2 cellular contexts compared by ENCODE assay signal in the genomic region with DNA sequence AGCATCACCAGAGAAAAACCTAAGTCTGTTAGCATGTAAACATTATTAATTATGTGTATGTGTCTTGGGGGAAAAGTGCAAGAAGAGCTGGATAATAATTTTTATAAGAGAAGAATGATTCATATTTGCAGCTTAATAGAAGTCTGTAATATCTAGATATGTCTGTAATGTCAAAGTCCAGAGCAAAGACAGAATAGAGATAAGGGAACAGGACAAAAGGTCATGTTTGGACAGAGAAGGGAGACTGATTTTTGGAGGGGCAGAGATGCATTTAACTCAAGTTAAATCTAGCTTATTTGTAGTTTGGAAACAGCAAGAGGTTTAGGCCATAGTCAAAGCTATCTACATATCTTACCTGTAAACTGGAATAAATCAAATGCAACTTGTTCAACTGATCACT.
TF ChIP-seq lines count a peak whose summit lies in the region.

No MANE protein-coding gene starts in this region.

TF ChIP-seq in HepG2, 621 proteins besides CTCF, POLR2A, EP300 and RAD21 (continued from another document):
- TF ChIP-seq, protein P1, sequence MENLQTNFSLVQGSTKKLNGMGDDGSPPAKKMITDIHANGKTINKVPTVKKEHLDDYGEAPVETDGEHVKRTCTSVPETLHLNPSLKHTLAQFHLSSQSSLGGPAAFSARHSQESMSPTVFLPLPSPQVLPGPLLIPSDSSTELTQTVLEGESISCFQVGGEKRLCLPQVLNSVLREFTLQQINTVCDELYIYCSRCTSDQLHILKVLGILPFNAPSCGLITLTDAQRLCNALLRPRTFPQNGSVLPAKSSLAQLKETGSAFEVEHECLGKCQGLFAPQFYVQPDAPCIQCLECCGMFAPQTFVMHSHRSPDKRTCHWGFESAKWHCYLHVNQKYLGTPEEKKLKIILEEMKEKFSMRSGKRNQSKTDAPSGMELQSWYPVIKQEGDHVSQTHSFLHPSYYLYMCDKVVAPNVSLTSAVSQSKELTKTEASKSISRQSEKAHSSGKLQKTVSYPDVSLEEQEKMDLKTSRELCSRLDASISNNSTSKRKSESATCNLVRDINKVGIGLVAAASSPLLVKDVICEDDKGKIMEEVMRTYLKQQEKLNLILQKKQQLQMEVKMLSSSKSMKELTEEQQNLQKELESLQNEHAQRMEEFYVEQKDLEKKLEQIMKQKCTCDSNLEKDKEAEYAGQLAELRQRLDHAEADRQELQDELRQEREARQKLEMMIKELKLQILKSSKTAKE (CRISPR knock-in tag; IDR thresholded peaks at IDR 0.05; ENCODE audit: borderline replicate concordance) = no peak
- TF ChIP-seq ZNF564 (CRISPR knock-in tag; IDR thresholded peaks at IDR 0.05) = no peak
- TF ChIP-seq ZNF605 (CRISPR knock-in tag; IDR thresholded peaks at IDR 0.05) = no peak
- TF ChIP-seq EZH2 (conservative IDR thresholded peaks at IDR 0.05; ENCODE audit: low read depth, low read length) = no peak
- TF ChIP-seq NAIF1 (CRISPR knock-in tag; IDR thresholded peaks at IDR 0.05; ENCODE audit: borderline replicate concordance) = no peak
- no peak for TF ChIP-seq ZNF354B (CRISPR knock-in tag; IDR thresholded peaks at IDR 0.05)
- TF ChIP-seq, protein P2, sequence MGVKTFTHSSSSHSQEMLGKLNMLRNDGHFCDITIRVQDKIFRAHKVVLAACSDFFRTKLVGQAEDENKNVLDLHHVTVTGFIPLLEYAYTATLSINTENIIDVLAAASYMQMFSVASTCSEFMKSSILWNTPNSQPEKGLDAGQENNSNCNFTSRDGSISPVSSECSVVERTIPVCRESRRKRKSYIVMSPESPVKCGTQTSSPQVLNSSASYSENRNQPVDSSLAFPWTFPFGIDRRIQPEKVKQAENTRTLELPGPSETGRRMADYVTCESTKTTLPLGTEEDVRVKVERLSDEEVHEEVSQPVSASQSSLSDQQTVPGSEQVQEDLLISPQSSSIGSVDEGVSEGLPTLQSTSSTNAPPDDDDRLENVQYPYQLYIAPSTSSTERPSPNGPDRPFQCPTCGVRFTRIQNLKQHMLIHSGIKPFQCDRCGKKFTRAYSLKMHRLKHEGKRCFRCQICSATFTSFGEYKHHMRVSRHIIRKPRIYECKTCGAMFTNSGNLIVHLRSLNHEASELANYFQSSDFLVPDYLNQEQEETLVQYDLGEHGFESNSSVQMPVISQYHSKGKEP (CRISPR knock-in tag; IDR thresholded peaks at IDR 0.05) = no peak
- TF ChIP-seq DBP (CRISPR knock-in tag; IDR thresholded peaks at IDR 0.05; ENCODE audit: not compliant biosample characterization) = no peak
- TF ChIP-seq ZNF850 (CRISPR knock-in tag; conservative IDR thresholded peaks at IDR 0.05) = no peak
- TF ChIP-seq ZNF207 (IDR thresholded peaks at IDR 0.05; ENCODE audit: borderline replicate concordance) = no peak
- TF ChIP-seq, protein P3, sequence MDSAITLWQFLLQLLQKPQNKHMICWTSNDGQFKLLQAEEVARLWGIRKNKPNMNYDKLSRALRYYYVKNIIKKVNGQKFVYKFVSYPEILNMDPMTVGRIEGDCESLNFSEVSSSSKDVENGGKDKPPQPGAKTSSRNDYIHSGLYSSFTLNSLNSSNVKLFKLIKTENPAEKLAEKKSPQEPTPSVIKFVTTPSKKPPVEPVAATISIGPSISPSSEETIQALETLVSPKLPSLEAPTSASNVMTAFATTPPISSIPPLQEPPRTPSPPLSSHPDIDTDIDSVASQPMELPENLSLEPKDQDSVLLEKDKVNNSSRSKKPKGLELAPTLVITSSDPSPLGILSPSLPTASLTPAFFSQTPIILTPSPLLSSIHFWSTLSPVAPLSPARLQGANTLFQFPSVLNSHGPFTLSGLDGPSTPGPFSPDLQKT (CRISPR knock-in tag; IDR thresholded peaks at IDR 0.05; ENCODE audit: borderline replicate concordance) = no peak
- TF ChIP-seq, protein P4, sequence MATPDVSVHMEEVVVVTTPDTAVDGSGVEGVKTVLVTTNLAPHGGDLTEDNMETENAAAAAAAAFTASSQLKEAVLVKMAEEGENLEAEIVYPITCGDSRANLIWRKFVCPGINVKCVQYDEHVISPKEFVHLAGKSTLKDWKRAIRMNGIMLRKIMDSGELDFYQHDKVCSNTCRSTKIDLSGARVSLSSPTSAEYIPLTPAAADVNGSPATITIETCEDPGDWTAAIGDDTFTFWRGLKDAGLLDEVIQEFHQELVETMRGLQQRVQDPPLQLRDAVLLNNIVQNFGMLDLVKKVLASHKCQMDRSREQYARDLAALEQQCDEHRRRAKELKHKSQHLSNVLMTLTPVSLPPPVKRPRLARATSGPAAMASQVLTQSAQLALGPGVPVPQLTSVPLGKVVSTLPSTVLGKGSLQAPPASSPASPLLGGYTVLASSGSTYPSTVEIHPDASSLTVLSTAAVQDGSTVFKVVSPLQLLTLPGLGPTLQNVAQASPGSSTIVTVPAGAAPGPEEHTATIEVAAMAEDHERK (CRISPR knock-in tag; IDR thresholded peaks at IDR 0.05; ENCODE audit: low read depth) = no peak
TF ChIP-seq in HepG2: peak in this region for 0.

TF ChIP-seq in neural cell, 6 proteins besides CTCF, POLR2A, EP300 and RAD21 (continued from another document):
- TF ChIP-seq, protein P5, sequence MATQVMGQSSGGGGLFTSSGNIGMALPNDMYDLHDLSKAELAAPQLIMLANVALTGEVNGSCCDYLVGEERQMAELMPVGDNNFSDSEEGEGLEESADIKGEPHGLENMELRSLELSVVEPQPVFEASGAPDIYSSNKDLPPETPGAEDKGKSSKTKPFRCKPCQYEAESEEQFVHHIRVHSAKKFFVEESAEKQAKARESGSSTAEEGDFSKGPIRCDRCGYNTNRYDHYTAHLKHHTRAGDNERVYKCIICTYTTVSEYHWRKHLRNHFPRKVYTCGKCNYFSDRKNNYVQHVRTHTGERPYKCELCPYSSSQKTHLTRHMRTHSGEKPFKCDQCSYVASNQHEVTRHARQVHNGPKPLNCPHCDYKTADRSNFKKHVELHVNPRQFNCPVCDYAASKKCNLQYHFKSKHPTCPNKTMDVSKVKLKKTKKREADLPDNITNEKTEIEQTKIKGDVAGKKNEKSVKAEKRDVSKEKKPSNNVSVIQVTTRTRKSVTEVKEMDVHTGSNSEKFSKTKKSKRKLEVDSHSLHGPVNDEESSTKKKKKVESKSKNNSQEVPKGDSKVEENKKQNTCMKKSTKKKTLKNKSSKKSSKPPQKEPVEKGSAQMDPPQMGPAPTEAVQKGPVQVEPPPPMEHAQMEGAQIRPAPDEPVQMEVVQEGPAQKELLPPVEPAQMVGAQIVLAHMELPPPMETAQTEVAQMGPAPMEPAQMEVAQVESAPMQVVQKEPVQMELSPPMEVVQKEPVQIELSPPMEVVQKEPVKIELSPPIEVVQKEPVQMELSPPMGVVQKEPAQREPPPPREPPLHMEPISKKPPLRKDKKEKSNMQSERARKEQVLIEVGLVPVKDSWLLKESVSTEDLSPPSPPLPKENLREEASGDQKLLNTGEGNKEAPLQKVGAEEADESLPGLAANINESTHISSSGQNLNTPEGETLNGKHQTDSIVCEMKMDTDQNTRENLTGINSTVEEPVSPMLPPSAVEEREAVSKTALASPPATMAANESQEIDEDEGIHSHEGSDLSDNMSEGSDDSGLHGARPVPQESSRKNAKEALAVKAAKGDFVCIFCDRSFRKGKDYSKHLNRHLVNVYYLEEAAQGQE (IDR thresholded peaks at IDR 0.05; ENCODE audit: borderline replicate concordance) = no peak
- TF ChIP-seq SMC3 (conservative IDR thresholded peaks at IDR 0.05; ENCODE audit: poor library complexity) (no peak), MXI1 (conservative IDR thresholded peaks at IDR 0.05; ENCODE audit: poor library complexity, severe bottlenecking) (no peak), EZH2 (IDR thresholded peaks at IDR 0.05; ENCODE audit: borderline replicate concordance, insufficient read depth, low read length, poor library complexity, severe bottlenecking) (no peak), TAF1 (IDR thresholded peaks at IDR 0.05; ENCODE audit: low read depth) (no peak)
